In the genomic region with DNA sequence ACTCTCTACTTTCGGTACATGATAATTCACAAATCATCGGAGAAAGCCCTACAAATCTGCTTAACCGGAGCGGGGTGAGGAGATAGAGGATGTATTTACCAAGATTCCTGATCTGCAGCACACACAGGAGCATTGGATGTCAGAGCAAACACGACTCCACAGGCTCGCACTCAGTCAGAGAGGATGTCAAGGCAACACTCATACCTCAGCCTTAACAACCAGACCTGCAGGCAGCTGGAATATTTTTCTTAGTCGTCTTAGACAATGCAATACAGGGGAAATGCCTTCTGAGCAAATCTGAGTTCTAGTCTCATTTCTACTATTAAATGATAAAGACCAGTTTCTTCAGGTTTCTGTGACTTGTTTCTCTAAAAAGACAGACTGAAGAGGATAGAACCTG, we compare ENCODE assay signal across 18 cellular contexts.
"Had no signal": no experiment of that assay in that cellular context is flagged by ENCODE, and none has a peak within 500 bp of the region (broad histone marks: within the 10 kb centered on the region; RNA-seq: fewer than 3 reads in every experiment).

No MANE protein-coding gene starts in this region.

- H3K27me3 ChIP-seq: heart left ventricle, pancreas, suprapubic skin, thyroid gland, upper lobe of left lung, uterus had no signal

- FAIRE-seq: endothelial cell of umbilical vein, frontal cortex, pancreas had no signal

- H3K36me3 ChIP-seq: heart left ventricle, pancreas, suprapubic skin, thyroid gland, upper lobe of left lung, uterus had no signal

- H3K4me1 ChIP-seq: heart left ventricle, pancreas, suprapubic skin, thyroid gland, upper lobe of left lung, uterus had no signal

- DNase-seq: effector CD4-positive, alpha-beta T cell; endodermal cell; heart left ventricle; hypothalamus; islet precursor cell; natural killer cell; pancreas; right cardiac atrium; stimulated activated CD4-positive, alpha-beta T cell treated with anti-CD3 and anti-CD28 coated beads, Interleukin-4, amount 100 ng/mL, for 1 hour; stimulated activated CD8-positive, alpha-beta memory T cell treated with anti-CD3 and anti-CD28 coated beads, Interleukin-4, amount 100 ng/mL, for 48 hours; stimulated activated naive CD8-positive, alpha-beta T cell treated with anti-CD3 and anti-CD28 coated beads, Interleukin-15, Interleukin-2, amounts not matched to agents 100 U/mL and 50 U/mL, for 24 hours; thyroid gland; upper lobe of left lung; uterus had no signal

- H3K4me3 ChIP-seq: coronary artery, heart left ventricle, pancreas, suprapubic skin, thyroid gland, upper lobe of left lung, uterus had no signal

- H3K27ac ChIP-seq: coronary artery, heart left ventricle, pancreas, suprapubic skin, thyroid gland, upper lobe of left lung, uterus had no signal
